Comparison of ENCODE assay signal across 8 cellular contexts in the genomic region with DNA sequence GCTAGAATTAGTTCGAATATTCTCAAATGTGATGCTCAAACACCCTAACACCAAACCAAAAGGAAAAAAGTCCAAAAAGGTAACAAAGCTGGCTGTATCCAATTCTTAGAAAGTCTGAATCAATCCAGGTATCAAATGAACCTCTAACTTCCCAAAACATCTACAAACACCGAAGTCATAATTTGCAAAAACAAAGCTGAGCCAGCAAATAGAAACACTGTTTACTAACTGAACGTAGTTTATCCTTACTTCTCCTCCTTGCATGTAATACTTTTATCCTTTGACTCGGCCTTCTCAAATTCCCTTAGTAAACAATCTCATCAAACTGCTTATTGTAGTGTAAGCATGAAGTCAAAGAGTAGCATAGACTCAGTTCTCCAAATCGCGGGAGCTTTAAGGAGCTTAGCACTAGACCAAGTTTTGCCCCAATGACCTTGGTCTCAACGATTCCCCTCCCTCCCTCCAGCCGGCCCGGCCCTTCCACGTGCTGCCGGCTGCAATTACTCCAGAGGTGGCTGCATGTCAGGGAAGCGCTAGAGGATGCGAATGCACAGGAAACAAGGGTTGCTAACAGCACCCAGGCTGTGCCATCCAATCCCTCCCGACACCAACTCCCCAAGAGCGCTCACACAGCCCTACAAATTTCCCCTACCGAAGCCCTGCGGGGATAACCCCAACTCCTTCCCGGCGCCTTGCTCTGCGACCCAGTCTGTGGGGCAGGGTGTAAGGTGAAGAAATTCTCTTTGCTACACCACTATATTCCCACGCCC. TPM values are rescaled to one million over a fixed set of nuclear protein-coding genes. Genes with fewer than 3 reads are reported as not detected.
A peak's percentile ranks its signal among the peaks of the same experiment; 100 is the strongest.
DNase-seq lines count a peak whose midpoint lies in the region; ATAC-seq and TF ChIP-seq lines count a peak whose summit lies in the region.

No MANE protein-coding gene starts in this region.

- peak; percentile 33 for ATAC-seq in GM21786 (IDR thresholded peaks at IDR 0.05; ENCODE audit: unreplicated experiment)
- peak; percentile 43 for ATAC-seq in stimulated activated naive CD8-positive, alpha-beta T cell treated with anti-CD3 and anti-CD28 coated beads, Interleukin-15, Interleukin-2, amounts not matched to agents 100 U/mL and 50 U/mL, for 24 hours

- TF ChIP-seq CTCF in GM12864 (IDR thresholded peaks at IDR 0.05; ENCODE audit: low read depth, low read length, missing control alignments), result no peak

- DNase-seq in GM12864 (ENCODE audit: low read depth), result peak; percentile 13
- peak; percentile 69 for DNase-seq in KBM-7
- peak; percentile 74 for DNase-seq in SW480 (ENCODE audit: low spot score)
- DNase-seq in dermis blood vessel endothelial cell, result peak; percentile 53
- DNase-seq in lung microvascular endothelial cell (ENCODE audit: low read depth in 2 of 2), result peak; percentile 44 to 54
- peak; percentile 54 for DNase-seq in stimulated activated naive CD8-positive, alpha-beta T cell treated with anti-CD3 and anti-CD28 coated beads, Interleukin-15, Interleukin-2, amounts not matched to agents 100 U/mL and 50 U/mL, for 24 hours
- DNase-seq in T1000 (lab: John Stamatoyannopoulos, UW), result no peak

- in situ Hi-C loops in KBM-7 (cut with MboI; ENCODE audit: low pct_unique_long_range_greater_than_20kb, low sequenced_read_pairs), result loop anchor here (25.0 kb wide), 1 partner anchor 715 kb away; a partner anchor contains a TSS

- peak overlapping the region; percentile 90 for H3K4me3 ChIP-seq in GM12864 (ENCODE audit: low read depth, low read length)

RNA-seq across cellular contexts. Expression of a gene that starts 0.7 kb away (rescaled TPM):
- total RNA-seq in dermis blood vessel endothelial cell (27.9 and 38.5 TPM in 2 replicates), lung microvascular endothelial cell (16.3 and 16.7 TPM in 2 replicates)
